Comparison of ENCODE assay signal across 26 cellular contexts in genomic region chr20:14413835-14414234, GRCh38.
"Had no signal": no experiment of that assay in that cellular context is flagged by ENCODE, and none has a peak within 500 bp of the region (broad histone marks: within the 10 kb centered on the region; RNA-seq: fewer than 3 reads in every experiment).

No MANE protein-coding gene starts in this region.

- H3K4me3 Mint-ChIP-seq: activated CD4-positive, alpha-beta memory T cell treated with anti-CD3 and anti-CD28 coated beads for 36 hours; activated CD4-positive, alpha-beta T cell treated with anti-CD3 and anti-CD28 coated beads, Interleukin-2, amount 10 ng/mL, durations not matched to agents 7 days and 5 days; activated naive CD8-positive, alpha-beta T cell; activated T-cell treated with anti-CD3 and anti-CD28 coated beads, Interleukin-2, amount 50 U/mL, for 4 hours; brain; T-cell had no signal

- ATAC-seq: activated T-cell treated with anti-CD3 and anti-CD28 coated beads, Interleukin-2, amount 50 U/mL, for 4 hours; T-cell had no signal

- H3K4me3 ChIP-seq: cardiac muscle cell, MG63, Peyer's patch, SJSA1 had no signal

- H3K4me2 ChIP-seq: KMS-11 had no signal

- H3K4me1 Mint-ChIP-seq: activated CD4-positive, alpha-beta T cell treated with anti-CD3 and anti-CD28 coated beads, Interleukin-2, amount 10 ng/mL, durations not matched to agents 7 days and 5 days; T-cell had no signal

- H3K4me1 ChIP-seq: Peyer's patch, SJSA1 had no signal

- FAIRE-seq: astrocyte, TTC549 had no signal

- H3K27me3 Mint-ChIP-seq: activated CD4-positive, alpha-beta memory T cell treated with anti-CD3 and anti-CD28 coated beads for 36 hours; activated CD4-positive, alpha-beta T cell treated with anti-CD3 and anti-CD28 coated beads, Interleukin-2, amount 10 ng/mL, durations not matched to agents 7 days and 5 days; activated naive CD8-positive, alpha-beta T cell; brain; T-cell had no signal

- H3K27me3 ChIP-seq: cardiac muscle cell, MG63, Peyer's patch, SJSA1 had no signal

- DNase-seq: activated CD4-positive, alpha-beta memory T cell treated with anti-CD3 and anti-CD28 coated beads for 36 hours; activated CD4-positive, alpha-beta T cell treated with anti-CD3 and anti-CD28 coated beads, Interleukin-2, amount 10 ng/mL, durations not matched to agents 7 days and 5 days; activated CD4-positive, CD25-positive, alpha-beta regulatory T cell; activated CD8-positive, alpha-beta memory T cell treated with anti-CD3 and anti-CD28 coated beads for 24 hours; activated effector memory CD4-positive, alpha-beta T cell treated with anti-CD3 and anti-CD28 coated beads, Interleukin-2, amount 50 U/mL, for 16 hours; activated naive CD4-positive, alpha-beta T cell treated with Interleukin-2 at 50 U/mL for 16 hours; activated T-cell treated with anti-CD3 and anti-CD28 coated beads, Interleukin-2, amount 50 U/mL, for 4 hours; amygdala; MG63; NCI-H1694 treated with DMSO at 0.1 percent for 48 hours; NCI-H2081; NCI-H69; NK-92 treated with Interleukin-12 subunit alpha and Interleukin-12 subunit beta, amount 100 ng/mL, for 24 hours; OCI-M1; Peyer's patch; SHP77; T-cell; T-helper 2 cell; T1000 had no signal

- H3K9ac ChIP-seq: KMS-11 had no signal

- H3K36me3 Mint-ChIP-seq: activated CD4-positive, alpha-beta memory T cell treated with anti-CD3 and anti-CD28 coated beads for 36 hours; activated naive CD8-positive, alpha-beta T cell; brain; T-cell had no signal

- H3K27ac Mint-ChIP-seq: activated CD4-positive, alpha-beta memory T cell treated with anti-CD3 and anti-CD28 coated beads for 36 hours; activated CD4-positive, alpha-beta T cell treated with anti-CD3 and anti-CD28 coated beads, Interleukin-2, amount 10 ng/mL, durations not matched to agents 7 days and 5 days; activated naive CD8-positive, alpha-beta T cell; T-cell had no signal

- H3K36me3 ChIP-seq: cardiac muscle cell, MG63, Peyer's patch, SJSA1 had no signal

- H3K9me3 ChIP-seq: MG63, Peyer's patch, SJSA1 had no signal

- H3K27ac ChIP-seq: cardiac muscle cell, KMS-11, Peyer's patch, SJSA1 had no signal
